ENCODE assay signal across 1 cellular context in genomic region chr13:111474136-111475002, GRCh38.
TF ChIP-seq lines count a peak whose summit lies in the region.

No MANE protein-coding gene starts in this region.

TF ChIP-seq in WTC11, 78 proteins besides CTCF, POLR2A, EP300 and RAD21 (continued from another document):
- TF ChIP-seq, protein P1, sequence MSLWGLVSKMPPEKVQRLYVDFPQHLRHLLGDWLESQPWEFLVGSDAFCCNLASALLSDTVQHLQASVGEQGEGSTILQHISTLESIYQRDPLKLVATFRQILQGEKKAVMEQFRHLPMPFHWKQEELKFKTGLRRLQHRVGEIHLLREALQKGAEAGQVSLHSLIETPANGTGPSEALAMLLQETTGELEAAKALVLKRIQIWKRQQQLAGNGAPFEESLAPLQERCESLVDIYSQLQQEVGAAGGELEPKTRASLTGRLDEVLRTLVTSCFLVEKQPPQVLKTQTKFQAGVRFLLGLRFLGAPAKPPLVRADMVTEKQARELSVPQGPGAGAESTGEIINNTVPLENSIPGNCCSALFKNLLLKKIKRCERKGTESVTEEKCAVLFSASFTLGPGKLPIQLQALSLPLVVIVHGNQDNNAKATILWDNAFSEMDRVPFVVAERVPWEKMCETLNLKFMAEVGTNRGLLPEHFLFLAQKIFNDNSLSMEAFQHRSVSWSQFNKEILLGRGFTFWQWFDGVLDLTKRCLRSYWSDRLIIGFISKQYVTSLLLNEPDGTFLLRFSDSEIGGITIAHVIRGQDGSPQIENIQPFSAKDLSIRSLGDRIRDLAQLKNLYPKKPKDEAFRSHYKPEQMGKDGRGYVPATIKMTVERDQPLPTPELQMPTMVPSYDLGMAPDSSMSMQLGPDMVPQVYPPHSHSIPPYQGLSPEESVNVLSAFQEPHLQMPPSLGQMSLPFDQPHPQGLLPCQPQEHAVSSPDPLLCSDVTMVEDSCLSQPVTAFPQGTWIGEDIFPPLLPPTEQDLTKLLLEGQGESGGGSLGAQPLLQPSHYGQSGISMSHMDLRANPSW (CRISPR knock-in tag; conservative IDR thresholded peaks at IDR 0.05; ENCODE audit: low read depth): no peak
